Comparison of ENCODE assay signal across 30 cellular contexts in the genomic region with DNA sequence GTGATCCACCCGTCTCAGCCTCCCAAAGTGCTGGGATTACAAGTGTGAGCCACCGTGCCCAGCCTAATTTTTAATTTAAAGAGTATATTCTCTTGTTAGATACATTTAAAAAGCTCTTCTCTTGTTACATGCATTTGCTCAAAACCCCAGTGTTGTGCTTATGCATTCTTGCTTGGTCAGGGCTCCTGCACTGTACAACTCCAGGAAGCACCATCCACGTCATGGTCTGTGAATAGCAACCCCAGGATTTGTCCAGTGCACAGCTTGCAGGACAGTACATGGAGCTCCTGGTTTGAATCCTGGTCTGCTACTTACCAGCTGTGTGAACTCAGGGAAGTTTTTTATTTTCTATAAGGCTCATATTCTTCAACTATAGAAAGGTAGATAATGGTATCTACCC.
"Had no signal": no experiment of that assay in that cellular context is flagged by ENCODE, and none has a peak within 500 bp of the region (broad histone marks: within the 10 kb centered on the region; RNA-seq: fewer than 3 reads in every experiment).

No MANE protein-coding gene starts in this region.

- DNase-seq: activated B cell treated with CpG ODN at 0.5 μM for 24 hours; activated CD4-positive, alpha-beta memory T cell treated with anti-CD3 and anti-CD28 coated beads for 36 hours; activated CD4-positive, alpha-beta T cell treated with anti-CD3 and anti-CD28 coated beads for 4 hours; activated CD4-positive, alpha-beta T cell treated with anti-CD3 and anti-CD28 coated beads, Interleukin-2, amount 10 ng/mL, durations not matched to agents 24 days and 14 days; activated CD4-positive, alpha-beta T cell treated with anti-CD3 and anti-CD28 coated beads, Interleukin-2, amount 50 U/mL, for 1 hour; activated CD4-positive, alpha-beta T cell treated with anti-CD3 and anti-CD28 coated beads, Interleukin-2, amount 50 U/mL, for 4 hours; activated CD4-positive, CD25-positive, alpha-beta regulatory T cell treated with anti-CD3 and anti-CD28 coated beads, Interleukin-2, amount 50 U/mL, for 72 hours; activated CD8-positive, alpha-beta memory T cell treated with anti-CD3 and anti-CD28 coated beads, Interleukin-2, amount 50 U/mL, for 4 hours; activated CD8-positive, alpha-beta T cell treated with anti-CD3 and anti-CD28 coated beads for 36 hours; activated effector memory CD4-positive, alpha-beta T cell treated with anti-CD3 and anti-CD28 coated beads, Interleukin-2, amount 50 U/mL, for 16 hours; activated gamma-delta T cell treated with Interleukin-2 at 50 U/mL for 16 hours; activated naive CD4-positive, alpha-beta T cell; activated naive CD4-positive, alpha-beta T cell treated with anti-CD3 and anti-CD28 coated beads for 36 hours; activated naive CD4-positive, alpha-beta T cell treated with anti-CD3 and anti-CD28 coated beads, Interleukin-2, amount 50 U/mL, for 16 hours; activated naive CD8-positive, alpha-beta T cell treated with anti-CD3 and anti-CD28 coated beads for 36 hours; activated T-cell treated with anti-CD3 and anti-CD28 coated beads for 4 hours; activated T-cell treated with anti-CD3 and anti-CD28 coated beads, Interleukin-2, amount 50 U/mL, for 1 hour; activated T-cell treated with anti-CD3 and anti-CD28 coated beads, Interleukin-2, amount 50 U/mL, for 4 hours; activated T-cell treated with anti-CD3 and anti-CD28 coated beads, Interleukin-2, amount 50 U/mL, for 72 hours; adrenal gland; amniotic stem cell; aorta; caudate nucleus; T-helper 1 cell; T-helper 2 cell; T-helper 9 cell had no signal

- H3K36me3 ChIP-seq: adrenal gland, cardiac muscle cell had no signal

- ATAC-seq: activated CD8-positive, alpha-beta T cell treated with anti-CD3 and anti-CD28 coated beads for 36 hours; activated naive CD4-positive, alpha-beta T cell treated with anti-CD3 and anti-CD28 coated beads, Interleukin-2, amount 50 U/mL, for 72 hours; activated T-cell treated with anti-CD3 and anti-CD28 coated beads, Interleukin-2, amount 50 U/mL, for 4 hours; activated T-cell treated with anti-CD3 and anti-CD28 coated beads, Interleukin-2, amount 50 U/mL, for 72 hours; activated T-helper 17 cell treated with anti-CD3 and anti-CD28 coated beads, Interleukin-2, amount 50 U/mL, for 72 hours had no signal

- H3K27me3 ChIP-seq: adrenal gland, cardiac muscle cell had no signal

- H3K9me3 ChIP-seq: adrenal gland had no signal

- H3K4me3 ChIP-seq: adrenal gland, cardiac muscle cell had no signal

- H3K4me1 ChIP-seq: adrenal gland had no signal

- H3K27ac ChIP-seq: adrenal gland, cardiac muscle cell, VCaP had no signal
